8 cellular contexts compared by ENCODE assay signal in the genomic region with DNA sequence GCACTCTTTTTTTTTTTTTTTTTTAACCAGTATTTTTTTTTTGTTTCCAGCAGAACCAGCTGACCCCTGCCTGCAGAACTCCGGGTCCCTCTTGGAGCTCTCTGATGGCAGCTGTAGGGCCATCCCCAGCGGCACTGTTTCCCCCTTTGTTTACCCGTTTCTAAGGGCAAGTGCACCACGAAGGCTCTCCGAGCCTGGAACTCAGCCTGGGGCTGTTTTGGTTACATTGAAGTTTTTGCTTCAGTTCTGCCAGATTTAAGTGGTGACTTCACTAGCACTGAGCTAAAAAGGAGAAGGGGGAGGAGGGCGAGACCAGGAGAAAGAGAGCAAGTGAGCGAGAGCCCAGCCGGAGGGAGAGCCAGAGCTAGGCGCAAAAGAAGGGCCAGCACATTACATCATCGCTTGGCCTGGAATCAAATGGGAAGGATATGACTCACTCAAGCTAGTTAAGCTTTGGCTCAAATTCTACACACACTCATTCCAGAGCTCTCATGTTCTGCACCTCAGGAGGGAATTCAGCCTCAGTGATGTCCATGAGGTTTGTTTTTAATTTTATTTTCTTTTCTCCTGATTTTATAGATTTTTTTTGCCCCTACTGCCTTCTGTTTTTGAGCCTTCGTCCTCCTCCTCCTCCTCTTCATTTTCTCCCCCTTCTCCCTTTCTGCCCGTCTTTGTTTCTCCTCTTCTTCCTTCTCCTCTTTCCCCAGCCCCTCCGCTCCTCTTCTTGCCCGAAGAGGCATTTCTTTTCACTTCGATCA.
A peak's percentile ranks its signal among the peaks of the same experiment; 100 is the strongest.
DNase-seq lines count a peak whose midpoint lies in the region; ATAC-seq lines count a peak whose summit lies in the region.

No MANE protein-coding gene starts in this region.

- CTCF ChIA-PET in activated CD4-positive, alpha-beta memory T cell treated with anti-CD3 and anti-CD28 coated beads, Interleukin-2, amount 10 ng/mL, durations not matched to agents 7 days and 5 days (lab: Charles Lee) = no interaction called here

- peak; percentile 99 for DNase-seq in EH (ENCODE audit: low read depth)
- DNase-seq in NCI-H2107 treated with DMSO at 0.1 percent for 48 hours (lab: John Stamatoyannopoulos, UW; ENCODE audit: unreplicated experiment) = peak; percentile 96
- DNase-seq in adipocyte (ENCODE audit: low read depth) = peak; percentile 98
- peak; percentile 92 for DNase-seq in Right ventricle myocardium inferior (ENCODE audit: missing footprints)
- DNase-seq in activated CD4-positive, alpha-beta memory T cell treated with anti-CD3 and anti-CD28 coated beads, Interleukin-2, amount 10 ng/mL, durations not matched to agents 7 days and 5 days = no peak
- DNase-seq in NCI-H524 treated with DMSO at 0.1 percent for 48 hours (lab: John Stamatoyannopoulos, UW) = no peak

- peak overlapping the region; percentile 88 for H2AFZ ChIP-seq in neuron (ENCODE audit: low read depth, low read length)

- H3K27me3 ChIP-seq in adipocyte (replicated peaks; ENCODE audit: control insufficient read depth, insufficient read depth, low read length) = no peaks in the 10 kb centered on the region
- H3K27me3 ChIP-seq in neuron (ENCODE audit: insufficient read depth, low read length) = no peaks in the 10 kb centered on the region

- no peak overlapping the region for H3K4me3 Mint-ChIP-seq in activated CD4-positive, alpha-beta memory T cell treated with anti-CD3 and anti-CD28 coated beads, Interleukin-2, amount 10 ng/mL, durations not matched to agents 7 days and 5 days

- H3K4me1 ChIP-seq in adipocyte (ENCODE audit: control insufficient read depth, insufficient read depth, low read length) = peaks cover 37% of the 10 kb centered on the region
- H3K4me1 ChIP-seq in neuron (ENCODE audit: insufficient read depth, low read length) = peaks cover 33% of the 10 kb centered on the region

- ATAC-seq in HG02623 (IDR thresholded peaks at IDR 0.05; ENCODE audit: unreplicated experiment) (peak; percentile 40), Right ventricle myocardium inferior (peak; percentile 94)

- H3K27me3 Mint-ChIP-seq in activated CD4-positive, alpha-beta memory T cell treated with anti-CD3 and anti-CD28 coated beads, Interleukin-2, amount 10 ng/mL, durations not matched to agents 7 days and 5 days = peaks cover 6% of the 10 kb centered on the region

- POLR2A ChIA-PET in activated CD4-positive, alpha-beta memory T cell treated with anti-CD3 and anti-CD28 coated beads, Interleukin-2, amount 10 ng/mL, durations not matched to agents 7 days and 5 days (lab: Charles Lee) = no interaction called here

- H3K9ac ChIP-seq in adipocyte (ENCODE audit: low read length) = peak overlapping the region; percentile 78

- no peaks in the 10 kb centered on the region for H3K9me3 Mint-ChIP-seq in activated CD4-positive, alpha-beta memory T cell treated with anti-CD3 and anti-CD28 coated beads, Interleukin-2, amount 10 ng/mL, durations not matched to agents 7 days and 5 days

- no peak overlapping the region for H3K27ac Mint-ChIP-seq in activated CD4-positive, alpha-beta memory T cell treated with anti-CD3 and anti-CD28 coated beads, Interleukin-2, amount 10 ng/mL, durations not matched to agents 7 days and 5 days

- H3K9me3 ChIP-seq in adipocyte (ENCODE audit: control insufficient read depth, low read length) (no peaks in the 10 kb centered on the region), neuron (ENCODE audit: low read length) (no peaks in the 10 kb centered on the region)

- intact Hi-C loops in Right ventricle myocardium inferior (cut with DNase I) = loop anchor here (5.0 to 10.0 kb wide), 4 partner anchors 59 to 279 kb away; no protein-coding TSS in a partner anchor

- no peaks in the 10 kb centered on the region for H3K36me3 Mint-ChIP-seq in activated CD4-positive, alpha-beta memory T cell treated with anti-CD3 and anti-CD28 coated beads, Interleukin-2, amount 10 ng/mL, durations not matched to agents 7 days and 5 days (ENCODE audit: low read depth)

- peak overlapping the region; percentile 83 for H3K4me3 ChIP-seq in adipocyte (ENCODE audit: low read length)
- H3K4me3 ChIP-seq in neuron (ENCODE audit: low read length) = peak overlapping the region; percentile 63

- no peaks in the 10 kb centered on the region for H3K4me1 Mint-ChIP-seq in activated CD4-positive, alpha-beta memory T cell treated with anti-CD3 and anti-CD28 coated beads, Interleukin-2, amount 10 ng/mL, durations not matched to agents 7 days and 5 days

- no peaks in the 10 kb centered on the region for H3K36me3 ChIP-seq in adipocyte (ENCODE audit: control insufficient read depth, insufficient read depth, low read length, severe bottlenecking)
- H3K36me3 ChIP-seq in neuron (ENCODE audit: insufficient read depth, low read length) = no peaks in the 10 kb centered on the region

Comparison
In these comparisons a context has a peak if more than half of its experiments do, and no peak if none do; other contexts are left out.
1. DNase-seq: peak in EH (single experiment), NCI-H2107 treated with DMSO at 0.1 percent for 48 hours (single experiment), adipocyte (single experiment) and Right ventricle myocardium inferior (single experiment); none in activated CD4-positive, alpha-beta memory T cell treated with anti-CD3 and anti-CD28 coated beads, Interleukin-2, amount 10 ng/mL, durations not matched to agents 7 days and 5 days (single experiment) and NCI-H524 treated with DMSO at 0.1 percent for 48 hours (single experiment).